Comparison of ENCODE assay signal across 8 cellular contexts in the genomic region with DNA sequence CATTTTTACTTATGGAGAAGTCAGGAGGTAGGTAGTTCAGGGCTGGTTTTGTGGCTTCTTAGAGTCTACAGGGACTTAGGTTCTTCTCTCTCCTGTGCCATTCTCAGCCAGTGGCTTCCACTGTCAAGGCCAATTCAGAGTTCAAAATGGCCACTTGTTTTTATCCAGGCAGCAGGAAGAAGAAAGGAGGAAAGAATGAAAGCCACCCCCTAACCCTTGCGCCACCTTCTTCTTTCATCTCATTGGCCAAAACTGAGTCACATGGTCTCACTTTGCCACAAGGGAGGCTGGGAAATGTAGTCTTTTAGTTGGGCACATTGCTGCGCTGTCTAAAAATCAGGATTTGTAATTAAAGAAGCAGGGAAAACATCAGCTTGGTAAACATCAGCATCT.
A peak's percentile ranks its signal among the peaks of the same experiment; 100 is the strongest.
DNase-seq lines count a peak whose midpoint lies in the region; ATAC-seq and TF ChIP-seq lines count a peak whose summit lies in the region.

No MANE protein-coding gene starts in this region.

- H3K27me3 Mint-ChIP-seq in activated T-cell treated with anti-CD3 and anti-CD28 coated beads, Interleukin-2, amount 50 U/mL, for 24 hours = no peaks in the 10 kb centered on the region
- H3K27me3 Mint-ChIP-seq in T-helper 2 cell treated with Interferon-gamma antibody and Interleukin-4, amounts not matched to agents 5 μg/mL and 100 μg/mL, for 36 hours (ENCODE audit: low read depth) = peaks cover 5% of the 10 kb centered on the region

- peak overlapping the region; percentile 81 for H3K27ac Mint-ChIP-seq in activated T-cell treated with anti-CD3 and anti-CD28 coated beads, Interleukin-2, amount 50 U/mL, for 24 hours
- peak overlapping the region; percentile 54 for H3K27ac Mint-ChIP-seq in T-helper 2 cell treated with Interferon-gamma antibody and Interleukin-4, amounts not matched to agents 5 μg/mL and 100 μg/mL, for 36 hours

- TF ChIP-seq POLR2A in tibial nerve (IDR thresholded peaks at IDR 0.05) = no peak

- peaks cover 30% of the 10 kb centered on the region for H3K4me1 Mint-ChIP-seq in activated T-cell treated with anti-CD3 and anti-CD28 coated beads, Interleukin-2, amount 50 U/mL, for 24 hours (ENCODE audit: low read depth)
- H3K4me1 Mint-ChIP-seq in T-helper 2 cell treated with Interferon-gamma antibody and Interleukin-4, amounts not matched to agents 5 μg/mL and 100 μg/mL, for 36 hours (ENCODE audit: low read depth) = peaks cover 14% of the 10 kb centered on the region

- no peaks in the 10 kb centered on the region for H3K36me3 ChIP-seq in tibial nerve

- TF ChIP-seq EP300 in tibial nerve (IDR thresholded peaks at IDR 0.05) = no peak

- H3K36me3 Mint-ChIP-seq in activated T-cell treated with anti-CD3 and anti-CD28 coated beads, Interleukin-2, amount 50 U/mL, for 24 hours (ENCODE audit: low read depth) = no peaks in the 10 kb centered on the region
- H3K36me3 Mint-ChIP-seq in T-helper 2 cell treated with Interferon-gamma antibody and Interleukin-4, amounts not matched to agents 5 μg/mL and 100 μg/mL, for 36 hours (ENCODE audit: low read depth) = no peaks in the 10 kb centered on the region

- H3K9me3 ChIP-seq in tibial nerve = no peaks in the 10 kb centered on the region

- peaks cover 0 to 42% (median 7%) of the 10 kb centered on the region in 4 donors for H3K4me1 ChIP-seq in tibial nerve

- H3K27ac ChIP-seq in tibial nerve = peak overlapping the region in 2 of 4 donors; percentile 25 to 50

- 83 to 84% methylated on average over 2 of the region's 2 CpGs for WGBS in tibial nerve, 2 donors

- no peak for DNase-seq in activated T-cell treated with anti-CD3 and anti-CD28 coated beads, Interleukin-2, amount 50 U/mL, for 24 hours
- no peak for DNase-seq in activated T-cell treated with anti-CD3 and anti-CD28 coated beads for 4 hours
- peak; percentile 77 for DNase-seq in NCI-H1436 treated with DMSO at 0.1 percent for 48 hours (lab: John Stamatoyannopoulos, UW)
- DNase-seq in T-helper 2 cell treated with Interferon-gamma antibody and Interleukin-4, amounts not matched to agents 5 μg/mL and 100 μg/mL, for 36 hours (ENCODE audit: low spot score) = no peak
- DNase-seq in fibroblast of the aortic adventitia (ENCODE audit: low read depth) = peak; percentile 81
- peak; percentile 80 for DNase-seq in pulmonary artery endothelial cell (ENCODE audit: low read depth, low spot score)
- DNase-seq in tibial nerve (ENCODE audit: low spot score in 2 of 2) = no peak

- H3K27me3 ChIP-seq in tibial nerve = no peaks in the 10 kb centered on the region

- H3K4me3 Mint-ChIP-seq in activated T-cell treated with anti-CD3 and anti-CD28 coated beads, Interleukin-2, amount 50 U/mL, for 24 hours = no peak overlapping the region
- H3K4me3 Mint-ChIP-seq in T-helper 2 cell treated with Interferon-gamma antibody and Interleukin-4, amounts not matched to agents 5 μg/mL and 100 μg/mL, for 36 hours = no peak overlapping the region

- ATAC-seq in HG03097 (IDR thresholded peaks at IDR 0.05; ENCODE audit: low FRiP score, unreplicated experiment) = no peak

- H3K9me3 Mint-ChIP-seq in activated T-cell treated with anti-CD3 and anti-CD28 coated beads, Interleukin-2, amount 50 U/mL, for 24 hours = no peaks in the 10 kb centered on the region
- no peaks in the 10 kb centered on the region for H3K9me3 Mint-ChIP-seq in T-helper 2 cell treated with Interferon-gamma antibody and Interleukin-4, amounts not matched to agents 5 μg/mL and 100 μg/mL, for 36 hours

- H3K4me3 ChIP-seq in fibroblast of the aortic adventitia (ENCODE audit: low read depth, low read length) = no peak overlapping the region
- no peak overlapping the region for H3K4me3 ChIP-seq in tibial nerve

- TF ChIP-seq CTCF in fibroblast of the aortic adventitia (IDR thresholded peaks at IDR 0.05; ENCODE audit: insufficient read depth, low read length) (no peak), tibial nerve (IDR thresholded peaks at IDR 0.05) (no peak)

Comparison
In these comparisons a context has a peak if more than half of its experiments do, and no peak if none do; other contexts are left out.
1. DNase-seq: peak in NCI-H1436 treated with DMSO at 0.1 percent for 48 hours (single experiment), fibroblast of the aortic adventitia (single experiment) and pulmonary artery endothelial cell (single experiment); none in activated T-cell treated with anti-CD3 and anti-CD28 coated beads, Interleukin-2, amount 50 U/mL, for 24 hours (single experiment), activated T-cell treated with anti-CD3 and anti-CD28 coated beads for 4 hours (single experiment), T-helper 2 cell treated with Interferon-gamma antibody and Interleukin-4, amounts not matched to agents 5 μg/mL and 100 μg/mL, for 36 hours (single experiment) and tibial nerve (0 of 2).